Comparison of ENCODE assay signal across 21 cellular contexts in the genomic region with DNA sequence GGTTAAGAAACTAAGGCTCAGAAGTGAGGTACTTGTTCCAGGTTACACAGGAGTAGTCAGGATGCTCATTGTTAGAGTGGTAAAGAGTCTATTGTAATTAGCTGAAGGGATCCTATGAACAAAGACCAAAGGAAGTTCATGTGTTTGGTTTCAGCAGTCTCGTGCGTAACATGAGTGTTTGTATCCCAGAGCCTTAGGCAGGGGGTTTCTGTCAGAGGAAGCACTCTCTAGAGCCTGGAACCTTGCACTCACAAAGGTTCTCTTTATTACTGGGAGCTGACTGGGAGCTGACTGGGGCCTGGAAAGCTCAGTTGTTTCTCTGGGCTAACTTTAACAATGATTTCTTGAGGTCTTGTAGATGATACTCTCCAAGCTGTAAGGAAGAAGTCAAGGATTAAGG. TPM values are rescaled to one million over a fixed set of nuclear protein-coding genes. Genes with fewer than 3 reads are reported as not detected.
"Had no signal": no experiment of that assay in that cellular context is flagged by ENCODE, and none has a peak within 500 bp of the region (broad histone marks: within the 10 kb centered on the region; RNA-seq: fewer than 3 reads in every experiment).

No MANE protein-coding gene starts in this region.

- H3K27ac ChIP-seq: SJSA1 had no signal

- H3K9ac ChIP-seq: SK-N-SH had no signal

- H3K27me3 ChIP-seq: MG63, SJSA1 had no signal

- H3K9me3 ChIP-seq: MG63, SJSA1, SK-N-SH had no signal

- DNase-seq: Karpas-422, KG1, MG63, NCI-H1092, NCI-H1436 treated with DMSO at 0.1 percent for 48 hours, NCI-H1694, NCI-H187 treated with DMSO at 0.1 percent for 48 hours, NCI-H2029 treated with DMSO at 0.1 percent for 48 hours, NCI-H2171 treated with DMSO at 0.1 percent for 48 hours, NCI-H345, NCI-H446 treated with DMSO at 0.1 percent for 48 hours, NCI-H524, NCI-H69, NCI-H774, Right ventricle myocardium superior, RPMI8226, SIG-M5, SK-N-SH, SW 1271 had no signal

- H3K4me3 ChIP-seq: MG63, SJSA1 had no signal

RNA-seq across cellular contexts. Expression of a gene that starts 44.0 kb away (rescaled TPM):
- total RNA-seq: HT-29 had no signal
